1 cellular context compared by ENCODE assay signal in the genomic region with DNA sequence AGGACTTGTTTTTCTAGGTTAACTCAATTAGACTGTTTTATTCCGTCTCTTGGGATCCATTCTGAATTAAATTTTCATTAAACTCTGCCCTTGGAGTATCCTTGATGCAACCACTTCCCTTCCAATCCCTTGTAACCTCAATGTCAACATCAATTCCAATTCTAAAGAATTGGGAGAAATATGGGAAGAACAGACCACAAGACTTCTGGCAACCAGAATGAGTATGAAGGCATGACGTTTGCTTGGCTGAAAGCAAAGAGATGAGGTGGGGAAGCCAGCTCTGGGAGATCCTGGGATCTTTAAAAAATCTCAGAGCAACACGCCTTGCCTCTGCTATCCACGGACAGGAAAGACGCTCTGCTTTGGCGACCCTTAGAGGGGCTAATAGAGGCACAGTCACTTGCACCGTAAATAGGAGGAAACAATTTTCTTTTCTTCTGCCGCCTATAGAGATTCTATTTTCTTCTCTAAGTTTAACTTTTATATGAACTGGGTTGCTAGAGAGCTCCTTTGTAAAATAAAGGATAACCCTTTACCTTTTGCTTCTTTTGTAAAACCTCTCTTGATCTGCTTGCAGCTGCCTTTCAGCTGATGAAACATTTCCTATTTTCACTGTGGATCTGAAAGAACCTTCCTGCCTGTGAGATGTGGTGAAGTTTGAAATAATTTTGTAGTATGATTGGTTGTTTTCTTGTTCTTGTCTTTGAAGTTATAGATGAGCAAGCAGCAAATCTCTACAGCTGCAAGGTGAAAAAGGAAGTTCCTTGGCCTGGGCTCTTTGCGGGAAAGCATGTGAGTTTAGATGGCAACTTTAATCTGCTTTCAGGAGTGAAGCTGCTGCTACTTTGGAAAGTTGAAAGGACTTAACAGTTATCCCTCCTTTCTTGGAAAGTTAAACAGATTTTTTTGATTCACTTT.
TF ChIP-seq lines count a peak whose summit lies in the region.

A gene with protein sequence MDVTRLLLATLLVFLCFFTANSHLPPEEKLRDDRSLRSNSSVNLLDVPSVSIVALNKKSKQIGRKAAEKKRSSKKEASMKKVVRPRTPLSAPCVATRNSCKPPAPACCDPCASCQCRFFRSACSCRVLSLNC (plus strand): TSS at position 726 of the 918 bp plus-strand sequence. CDS start 18,952 bp downstream, outside the sequence.

TF ChIP-seq in H1, 55 proteins besides CTCF, POLR2A, EP300 and RAD21:
- TF ChIP-seq SIRT6 (IDR thresholded peaks at IDR 0.05; ENCODE audit: low read length) (no peak), CTBP2 (IDR thresholded peaks at IDR 0.05; ENCODE audit: borderline replicate concordance, insufficient read depth, insufficient read length, low read length) (no peak), POLR2AphosphoS5 (IDR thresholded peaks at IDR 0.05; ENCODE audit: low read depth, low read length) (no peak), EGR1 (IDR thresholded peaks at IDR 0.05; ENCODE audit: borderline replicate concordance, low read depth, low read length) (no peak), MAFK (IDR thresholded peaks at IDR 0.05; ENCODE audit: low read depth, low read length) (no peak), KDM1A (IDR thresholded peaks at IDR 0.05; ENCODE audit: borderline replicate concordance, low read length) (no peak), SP2 (IDR thresholded peaks at IDR 0.05; ENCODE audit: low read length) (no peak), FOSL1 (IDR thresholded peaks at IDR 0.05; ENCODE audit: insufficient read depth, low read depth, low read length) (no peak), SRF (IDR thresholded peaks at IDR 0.05; ENCODE audit: low read depth, low read length) (no peak), CBX5 (IDR thresholded peaks at IDR 0.05; ENCODE audit: low read depth, low read length) (no peak), ASH2L (IDR thresholded peaks at IDR 0.05; ENCODE audit: low read length) (no peak), YY1 (IDR thresholded peaks at IDR 0.05; ENCODE audit: low read depth, low read length) (no peak), PHF8 (conservative IDR thresholded peaks at IDR 0.05; ENCODE audit: low read depth, low read length) (no peak), MAX (IDR thresholded peaks at IDR 0.05) (no peak), SP1 (IDR thresholded peaks at IDR 0.05; ENCODE audit: low read depth, low read length) (no peak), RBBP5 (IDR thresholded peaks at IDR 0.05; ENCODE audit: borderline replicate concordance, low read depth, low read length) (no peak), HDAC2 (IDR thresholded peaks at IDR 0.05; ENCODE audit: borderline replicate concordance in 1 of 2, low read depth in 2 of 2, low read length in 2 of 2) (no peak)
- TF ChIP-seq, protein P1, sequence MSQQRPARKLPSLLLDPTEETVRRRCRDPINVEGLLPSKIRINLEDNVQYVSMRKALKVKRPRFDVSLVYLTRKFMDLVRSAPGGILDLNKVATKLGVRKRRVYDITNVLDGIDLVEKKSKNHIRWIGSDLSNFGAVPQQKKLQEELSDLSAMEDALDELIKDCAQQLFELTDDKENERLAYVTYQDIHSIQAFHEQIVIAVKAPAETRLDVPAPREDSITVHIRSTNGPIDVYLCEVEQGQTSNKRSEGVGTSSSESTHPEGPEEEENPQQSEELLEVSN (IDR thresholded peaks at IDR 0.05): no peak
TF ChIP-seq in H1: peak in this region for 0.
